In genomic region chr19:46492841-46493235, GRCh38 we compare ENCODE assay signal across 11 cellular contexts. TPM values are rescaled to one million over a fixed set of nuclear protein-coding genes. Genes with fewer than 3 reads are reported as not detected.
DNase-seq lines count a peak whose midpoint lies in the region; ATAC-seq and TF ChIP-seq lines count a peak whose summit lies in the region.
"Had no signal": no experiment of that assay in that cellular context is flagged by ENCODE, and none has a peak within 500 bp of the region (broad histone marks: within the 10 kb centered on the region; RNA-seq: fewer than 3 reads in every experiment).

No MANE protein-coding gene starts in this region.

- H3K9me3 Mint-ChIP-seq in activated naive CD4-positive, alpha-beta T cell treated with anti-CD3 and anti-CD28 coated beads, Interleukin-2, amount 10 ng/mL, durations not matched to agents 7 days and 5 days: no peaks in the 10 kb centered on the region

- no peaks in the 10 kb centered on the region for H3K9me3 ChIP-seq in colonic mucosa
- no peaks in the 10 kb centered on the region for H3K9me3 ChIP-seq in mucosa of stomach (ENCODE audit: control insufficient read depth, low read length)
- no peaks in the 10 kb centered on the region for H3K9me3 ChIP-seq in tibial artery
- H3K9me3 ChIP-seq in Karpas-422 (ENCODE audit: low read length): no peaks in the 10 kb centered on the region

- H3K4me1 ChIP-seq in colonic mucosa: peaks cover 4% of the 10 kb centered on the region
- peaks cover 19% of the 10 kb centered on the region for H3K4me1 ChIP-seq in mucosa of stomach (ENCODE audit: control insufficient read depth, insufficient read depth, low read length)
- peaks cover 0 to 59% (median 42%) of the 10 kb centered on the region in 4 donors for H3K4me1 ChIP-seq in tibial artery
- H3K4me1 ChIP-seq in Karpas-422 (ENCODE audit: low read length): no peaks in the 10 kb centered on the region

- CTCF ChIA-PET in activated naive CD4-positive, alpha-beta T cell treated with anti-CD3 and anti-CD28 coated beads, Interleukin-2, amount 10 ng/mL, durations not matched to agents 7 days and 5 days (lab: Charles Lee): no interaction called here

- H3K36me3 ChIP-seq in colonic mucosa (no peaks in the 10 kb centered on the region), mucosa of stomach (ENCODE audit: control insufficient read depth, insufficient read depth, low read length) (no peaks in the 10 kb centered on the region), tibial artery (no peaks in the 10 kb centered on the region), Karpas-422 (ENCODE audit: insufficient read depth, low read length) (no peaks in the 10 kb centered on the region)

- H3K27me3 ChIP-seq in colonic mucosa (peaks cover 25% of the 10 kb centered on the region), mucosa of stomach (ENCODE audit: control insufficient read depth, insufficient read depth, low read length) (peaks cover 50% of the 10 kb centered on the region), tibial artery (peaks cover 0 to 25% of the 10 kb centered on the region in 2 donors), Karpas-422 (ENCODE audit: low read length) (no peaks in the 10 kb centered on the region)

- peaks cover 5% of the 10 kb centered on the region for H3K36me3 Mint-ChIP-seq in activated naive CD4-positive, alpha-beta T cell treated with anti-CD3 and anti-CD28 coated beads, Interleukin-2, amount 10 ng/mL, durations not matched to agents 7 days and 5 days

- peaks cover 98% of the 10 kb centered on the region for H3K27me3 Mint-ChIP-seq in activated naive CD4-positive, alpha-beta T cell treated with anti-CD3 and anti-CD28 coated beads, Interleukin-2, amount 10 ng/mL, durations not matched to agents 7 days and 5 days

- H3K27ac ChIP-seq in colonic mucosa: no peak overlapping the region
- peak overlapping the region; percentile 52 to 56 for H3K27ac ChIP-seq in tibial artery
- no peak overlapping the region for H3K27ac ChIP-seq in Karpas-422 (ENCODE audit: low read length)

- H3K4me3 Mint-ChIP-seq in activated naive CD4-positive, alpha-beta T cell treated with anti-CD3 and anti-CD28 coated beads, Interleukin-2, amount 10 ng/mL, durations not matched to agents 7 days and 5 days: peak overlapping the region; percentile 67

- H3K4me3 ChIP-seq in colonic mucosa (peak overlapping the region; percentile 31), mucosa of stomach (ENCODE audit: low read length) (no peak overlapping the region), tibial artery (peak overlapping the region; percentile 47 to 57), Karpas-422 (ENCODE audit: low read length) (no peak overlapping the region)

- peaks cover 5% of the 10 kb centered on the region; the same call in 1 of the 2 replicates for H4K20me1 ChIP-seq in Karpas-422 (ENCODE audit: insufficient read depth, low read depth, low read length)

- H3K9ac ChIP-seq in colonic mucosa (ENCODE audit: low read depth in 2 of 2, low read length in 2 of 2) (peak overlapping the region in 1 of 2 donors; percentile 50), mucosa of stomach (ENCODE audit: low read length) (peak overlapping the region; percentile 14), Karpas-422 (ENCODE audit: low read length) (no peak overlapping the region)

- peaks cover 34% of the 10 kb centered on the region for H3K4me1 Mint-ChIP-seq in activated naive CD4-positive, alpha-beta T cell treated with anti-CD3 and anti-CD28 coated beads, Interleukin-2, amount 10 ng/mL, durations not matched to agents 7 days and 5 days

- H3K27ac Mint-ChIP-seq in activated naive CD4-positive, alpha-beta T cell treated with anti-CD3 and anti-CD28 coated beads, Interleukin-2, amount 10 ng/mL, durations not matched to agents 7 days and 5 days: no peak overlapping the region

- no peak for DNase-seq in activated naive CD4-positive, alpha-beta T cell treated with anti-CD3 and anti-CD28 coated beads, Interleukin-2, amount 10 ng/mL, durations not matched to agents 7 days and 5 days
- DNase-seq in activated naive CD4-positive, alpha-beta T cell (lab: John Stamatoyannopoulos, UW): no peak
- DNase-seq in colonic mucosa: no peak
- no peak for DNase-seq in tibial artery
- no peak for DNase-seq in NCI-H187 treated with DMSO at 0.1 percent for 48 hours (lab: John Stamatoyannopoulos, UW)
- no peak for DNase-seq in Karpas-422
- DNase-seq: activated effector memory CD4-positive, alpha-beta T cell treated with Interleukin-2 at 50 U/mL for 16 hours; NCI-H1694 treated with DMSO at 0.1 percent for 48 hours had no signal

- H3K9me2 ChIP-seq in Karpas-422 (replicated peaks; ENCODE audit: insufficient read depth, low read length): no peaks in the 10 kb centered on the region

- ATAC-seq in HG02970 (IDR thresholded peaks at IDR 0.05; ENCODE audit: low FRiP score, unreplicated experiment): no peak
- ATAC-seq: HCT116 had no signal

- H3K79me2 ChIP-seq in Karpas-422 (ENCODE audit: low read length): no peaks in the 10 kb centered on the region

- intact Hi-C loops in colonic mucosa (cut with DNase I): no loop called here
- intact Hi-C loops in tibial artery (cut with DNase I; ENCODE audit: low total_unique reads): loop anchor here (5.0 kb wide), 1 partner anchor 206 kb away; no protein-coding TSS in a partner anchor

- no peak for TF ChIP-seq CTCF in colonic mucosa (IDR thresholded peaks at IDR 0.05)
- no peak for TF ChIP-seq CTCF in tibial artery (IDR thresholded peaks at IDR 0.05)

- H2AFZ ChIP-seq in Karpas-422 (ENCODE audit: low read length): no peak overlapping the region

- no peak overlapping the region for H3K4me2 ChIP-seq in Karpas-422 (ENCODE audit: low read depth, low read length, poor library complexity, severe bottlenecking)

RNA-seq across cellular contexts. Expression of gene PNMA8B, which starts 2.8 kb away (rescaled TPM):
- total RNA-seq in colonic mucosa: under 1 TPM; 0.27 to 0.29 TPM
- total RNA-seq in Karpas-422 (2014; rRNA removed; shearing (Covaris generic); ENCODE audit: low replicate concordance): not detected in 2 replicates

RNA-seq across cellular contexts. Expression of gene PNMA8A, which starts 21.5 kb away (rescaled TPM):
- 1 to 10 TPM in 1 of 2 donors, under 1 TPM in 1; 0.35 to 1.2 TPM for total RNA-seq in colonic mucosa
- total RNA-seq in Karpas-422 (2014; rRNA removed; shearing (Covaris generic); ENCODE audit: low replicate concordance): not detected in 2 replicates

Comparison
In these comparisons a context has a peak if more than half of its experiments do, and no peak if none do; other contexts are left out.
1. H3K27ac ChIP-seq: peak in tibial artery (2 of 2); none in colonic mucosa (single experiment) and Karpas-422 (single experiment).
2. H3K4me3 ChIP-seq: peak in colonic mucosa (single experiment) and tibial artery (2 of 2); none in mucosa of stomach (single experiment) and Karpas-422 (single experiment).